Comparison of ENCODE assay signal across 1 cellular context in genomic region chr19:48629599-48630288, GRCh38.
A peak's percentile ranks its signal among the peaks of the same experiment; 100 is the strongest.
TF ChIP-seq lines count a peak whose summit lies in the region.

No MANE protein-coding gene starts in this region.

TF ChIP-seq in WTC11, 78 proteins besides CTCF, POLR2A, EP300 and RAD21 (continued from another document):
- TF ChIP-seq STAT6 (CRISPR knock-in tag; conservative IDR thresholded peaks at IDR 0.05; ENCODE audit: low read depth) (0 out of 2 replicates have a peak, but pooled peaks have one; percentile 24), ETV6 (CRISPR knock-in tag; IDR thresholded peaks at IDR 0.05) (peak; percentile 66), ZNF219 (CRISPR knock-in tag; IDR thresholded peaks at IDR 0.05; ENCODE audit: borderline replicate concordance) (no peak), FOXP1 (CRISPR knock-in tag; IDR thresholded peaks at IDR 0.05; ENCODE audit: borderline replicate concordance) (peak; percentile 55; the same call in 1 of the 2 replicates), ZNF232 (CRISPR knock-in tag; IDR thresholded peaks at IDR 0.05) (0 out of 2 replicates have a peak, but pooled peaks have one; percentile 65), PRDM15 (CRISPR knock-in tag; IDR thresholded peaks at IDR 0.05) (peak; percentile 61), EMX1 (CRISPR knock-in tag; IDR thresholded peaks at IDR 0.05) (peak; percentile 89), ZNF423 (CRISPR knock-in tag; IDR thresholded peaks at IDR 0.05) (no peak), NFE2L1 (CRISPR knock-in tag; IDR thresholded peaks at IDR 0.05) (peak; percentile 19; the same call in 1 of the 2 replicates), ERG (CRISPR knock-in tag; IDR thresholded peaks at IDR 0.05) (0 out of 2 replicates have a peak, but pooled peaks have one; percentile 16), CREM (CRISPR knock-in tag; IDR thresholded peaks at IDR 0.05) (no peak; the same call in 1 of the 2 replicates), CREB1 (CRISPR knock-in tag; IDR thresholded peaks at IDR 0.05) (peak; percentile 61; the same call in 1 of the 2 replicates), PRRX2 (CRISPR knock-in tag; IDR thresholded peaks at IDR 0.05) (peak; percentile 86), IRF1 (CRISPR knock-in tag; IDR thresholded peaks at IDR 0.05) (0 out of 2 replicates have a peak, but pooled peaks have one; percentile 50), SMAD3 (CRISPR knock-in tag; IDR thresholded peaks at IDR 0.05; ENCODE audit: borderline replicate concordance) (0 out of 2 replicates have a peak, but pooled peaks have one; percentile 9), ZBTB43 (CRISPR knock-in tag; IDR thresholded peaks at IDR 0.05) (peak; percentile 63), ZNF425 (CRISPR knock-in tag; conservative IDR thresholded peaks at IDR 0.05) (no peak)
- TF ChIP-seq, protein P1, sequence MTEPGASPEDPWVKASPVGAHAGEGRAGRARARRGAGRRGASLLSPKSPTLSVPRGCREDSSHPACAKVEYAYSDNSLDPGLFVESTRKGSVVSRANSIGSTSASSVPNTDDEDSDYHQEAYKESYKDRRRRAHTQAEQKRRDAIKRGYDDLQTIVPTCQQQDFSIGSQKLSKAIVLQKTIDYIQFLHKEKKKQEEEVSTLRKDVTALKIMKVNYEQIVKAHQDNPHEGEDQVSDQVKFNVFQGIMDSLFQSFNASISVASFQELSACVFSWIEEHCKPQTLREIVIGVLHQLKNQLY (CRISPR knock-in tag; IDR thresholded peaks at IDR 0.05), result no peak
- TF ChIP-seq, protein P2, sequence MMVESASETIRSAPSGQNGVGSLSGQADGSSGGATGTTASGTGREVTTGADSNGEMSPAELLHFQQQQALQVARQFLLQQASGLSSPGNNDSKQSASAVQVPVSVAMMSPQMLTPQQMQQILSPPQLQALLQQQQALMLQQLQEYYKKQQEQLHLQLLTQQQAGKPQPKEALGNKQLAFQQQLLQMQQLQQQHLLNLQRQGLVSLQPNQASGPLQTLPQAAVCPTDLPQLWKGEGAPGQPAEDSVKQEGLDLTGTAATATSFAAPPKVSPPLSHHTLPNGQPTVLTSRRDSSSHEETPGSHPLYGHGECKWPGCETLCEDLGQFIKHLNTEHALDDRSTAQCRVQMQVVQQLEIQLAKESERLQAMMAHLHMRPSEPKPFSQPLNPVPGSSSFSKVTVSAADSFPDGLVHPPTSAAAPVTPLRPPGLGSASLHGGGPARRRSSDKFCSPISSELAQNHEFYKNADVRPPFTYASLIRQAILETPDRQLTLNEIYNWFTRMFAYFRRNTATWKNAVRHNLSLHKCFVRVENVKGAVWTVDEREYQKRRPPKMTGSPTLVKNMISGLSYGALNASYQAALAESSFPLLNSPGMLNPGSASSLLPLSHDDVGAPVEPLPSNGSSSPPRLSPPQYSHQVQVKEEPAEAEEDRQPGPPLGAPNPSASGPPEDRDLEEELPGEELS (CRISPR knock-in tag; IDR thresholded peaks at IDR 0.05), result peak; percentile 37; the same call in 1 of the 2 replicates
- TF ChIP-seq, protein P3, sequence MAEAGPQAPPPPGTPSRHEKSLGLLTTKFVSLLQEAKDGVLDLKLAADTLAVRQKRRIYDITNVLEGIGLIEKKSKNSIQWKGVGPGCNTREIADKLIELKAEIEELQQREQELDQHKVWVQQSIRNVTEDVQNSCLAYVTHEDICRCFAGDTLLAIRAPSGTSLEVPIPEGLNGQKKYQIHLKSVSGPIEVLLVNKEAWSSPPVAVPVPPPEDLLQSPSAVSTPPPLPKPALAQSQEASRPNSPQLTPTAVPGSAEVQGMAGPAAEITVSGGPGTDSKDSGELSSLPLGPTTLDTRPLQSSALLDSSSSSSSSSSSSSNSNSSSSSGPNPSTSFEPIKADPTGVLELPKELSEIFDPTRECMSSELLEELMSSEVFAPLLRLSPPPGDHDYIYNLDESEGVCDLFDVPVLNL (CRISPR knock-in tag; IDR thresholded peaks at IDR 0.05; ENCODE audit: borderline replicate concordance, low read depth), result 0 out of 2 replicates have a peak, but pooled peaks have one; percentile 18
- TF ChIP-seq, protein P4, sequence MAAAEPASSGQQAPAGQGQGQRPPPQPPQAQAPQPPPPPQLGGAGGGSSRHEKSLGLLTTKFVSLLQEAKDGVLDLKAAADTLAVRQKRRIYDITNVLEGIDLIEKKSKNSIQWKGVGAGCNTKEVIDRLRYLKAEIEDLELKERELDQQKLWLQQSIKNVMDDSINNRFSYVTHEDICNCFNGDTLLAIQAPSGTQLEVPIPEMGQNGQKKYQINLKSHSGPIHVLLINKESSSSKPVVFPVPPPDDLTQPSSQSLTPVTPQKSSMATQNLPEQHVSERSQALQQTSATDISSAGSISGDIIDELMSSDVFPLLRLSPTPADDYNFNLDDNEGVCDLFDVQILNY (CRISPR knock-in tag; IDR thresholded peaks at IDR 0.05), result peak; percentile 64; the same call in 1 of the 2 replicates
- TF ChIP-seq, protein P5, sequence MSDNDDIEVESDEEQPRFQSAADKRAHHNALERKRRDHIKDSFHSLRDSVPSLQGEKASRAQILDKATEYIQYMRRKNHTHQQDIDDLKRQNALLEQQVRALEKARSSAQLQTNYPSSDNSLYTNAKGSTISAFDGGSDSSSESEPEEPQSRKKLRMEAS (CRISPR knock-in tag; IDR thresholded peaks at IDR 0.05), result peak; percentile 73
